In the genomic region with DNA sequence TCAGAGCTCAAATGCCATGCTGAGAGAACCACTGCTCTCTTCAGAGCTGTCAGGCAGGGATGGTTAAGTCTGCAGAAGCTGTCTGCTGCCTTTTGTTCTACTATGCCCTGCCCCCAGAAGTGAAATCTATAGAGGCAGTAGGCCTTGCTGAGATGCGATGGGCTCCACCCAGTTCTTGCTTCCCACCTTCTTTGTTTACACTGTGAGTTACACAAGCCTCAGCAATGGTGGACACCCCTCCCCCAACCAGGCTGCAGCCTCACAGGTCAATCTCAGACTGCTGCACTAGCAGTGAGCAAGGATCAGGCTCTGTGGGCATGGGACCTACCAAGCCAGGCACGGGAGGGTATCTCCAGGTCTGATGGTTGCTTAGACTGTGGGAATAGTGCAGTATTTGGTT, we compare ENCODE assay signal across 25 cellular contexts.
"Had no signal": no experiment of that assay in that cellular context is flagged by ENCODE, and none has a peak within 500 bp of the region (broad histone marks: within the 10 kb centered on the region; RNA-seq: fewer than 3 reads in every experiment).

No MANE protein-coding gene starts in this region.

- H3K4me2 ChIP-seq: neural progenitor cell, smooth muscle cell had no signal

- H3K9me3 ChIP-seq: lower lobe of right lung, pancreas, thyroid gland had no signal

- H3K27ac Mint-ChIP-seq: immature natural killer cell; memory B cell; mesothelial cell of epicardium; natural killer cell treated with Interleukin-12 subunit alpha and Interleukin-12 subunit beta and Interleukin-15 and Interleukin-18, amount 100 ng/mL, for 72 hours; neural progenitor cell; progenitor cell of endocrine pancreas; type B pancreatic cell had no signal

- ATAC-seq: gastroesophageal sphincter; left cardiac atrium; lower lobe of right lung; natural killer cell treated with Interleukin-12 subunit alpha and Interleukin-12 subunit beta and Interleukin-15 and Interleukin-18, amount 100 ng/mL, for 72 hours; pancreas; right cardiac atrium had no signal

- H3K9ac ChIP-seq: neural progenitor cell had no signal

- H3K4me1 ChIP-seq: esophagus squamous epithelium, gastroesophageal sphincter, left ventricle myocardium inferior, lower lobe of right lung, neural progenitor cell, pancreas, suprapubic skin, thyroid gland had no signal

- FAIRE-seq: kidney, pancreas, urothelium cell line had no signal

- H3K36me3 Mint-ChIP-seq: immature natural killer cell; memory B cell; mesothelial cell of epicardium; natural killer cell treated with Interleukin-12 subunit alpha and Interleukin-12 subunit beta and Interleukin-15 and Interleukin-18, amount 100 ng/mL, for 72 hours; neural progenitor cell; type B pancreatic cell had no signal

- H3K27me3 ChIP-seq: esophagus squamous epithelium, gastroesophageal sphincter, neural progenitor cell, pancreas, suprapubic skin, thyroid gland had no signal

- H3K36me3 ChIP-seq: esophagus squamous epithelium, gastroesophageal sphincter, left ventricle myocardium inferior, lower lobe of right lung, neural progenitor cell, pancreas, suprapubic skin, thyroid gland had no signal

- H3K27me3 Mint-ChIP-seq: natural killer cell treated with Interleukin-12 subunit alpha and Interleukin-12 subunit beta and Interleukin-15 and Interleukin-18, amount 100 ng/mL, for 72 hours; progenitor cell of endocrine pancreas; type B pancreatic cell had no signal

- H3K4me3 Mint-ChIP-seq: immature natural killer cell; memory B cell; mesothelial cell of epicardium; natural killer cell treated with Interleukin-12 subunit alpha and Interleukin-12 subunit beta and Interleukin-15 and Interleukin-18, amount 100 ng/mL, for 72 hours; neural progenitor cell; type B pancreatic cell had no signal

- H3K4me1 Mint-ChIP-seq: immature natural killer cell, memory B cell, mesothelial cell of epicardium, neural progenitor cell had no signal

- DNase-seq: dermis blood vessel endothelial cell; esophagus squamous epithelium; foreskin fibroblast; glutamatergic neuron; immature natural killer cell; kidney; left cardiac atrium; left ventricle myocardium inferior; lower lobe of right lung; occipital lobe; pancreas; stimulated activated CD4-positive, alpha-beta T cell treated with anti-CD3 and anti-CD28 coated beads, Interleukin-2, amount 100 ng/mL, for 48 hours; stimulated activated naive CD4-positive, alpha-beta T cell treated with Interleukin-2 at 50 U/mL for 16 hours; thyroid gland had no signal

- H3K27ac ChIP-seq: esophagus squamous epithelium, gastroesophageal sphincter, left ventricle myocardium inferior, lower lobe of right lung, neural progenitor cell, pancreas, suprapubic skin, thyroid gland had no signal

- H3K4me3 ChIP-seq: esophagus squamous epithelium, gastroesophageal sphincter, left ventricle myocardium inferior, lower lobe of right lung, neural progenitor cell, pancreas, smooth muscle cell, suprapubic skin, thyroid gland had no signal

- H2AFZ ChIP-seq: neural progenitor cell had no signal
